24 cellular contexts compared by ENCODE assay signal in the genomic region with DNA sequence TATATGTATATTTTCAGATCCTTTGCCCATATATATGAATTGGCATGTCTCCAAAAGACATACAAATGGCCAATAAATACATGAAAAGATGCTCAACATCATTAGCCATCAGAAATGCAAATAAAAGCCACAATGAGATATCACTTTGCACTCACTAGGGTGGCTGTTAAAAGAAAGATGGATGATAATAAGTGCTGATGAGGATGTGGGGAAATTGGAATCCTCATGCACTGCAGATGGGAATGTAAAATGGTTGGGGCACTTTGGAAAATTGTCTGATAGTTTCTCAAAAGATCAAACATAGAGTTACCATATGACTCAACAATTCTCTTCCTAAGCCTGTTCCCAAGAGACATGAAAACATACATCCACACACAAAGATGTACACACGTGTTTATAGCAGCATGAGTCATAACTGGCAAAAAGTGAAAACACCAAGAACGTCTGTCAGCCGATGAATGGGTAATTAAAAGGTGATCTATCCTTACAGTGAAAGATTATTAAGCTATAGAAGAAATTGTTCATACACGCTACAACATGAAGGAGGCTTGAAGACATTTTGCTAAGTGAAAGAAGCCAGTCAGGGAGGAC. TPM values are rescaled to one million over a fixed set of nuclear protein-coding genes. Genes with fewer than 3 reads are reported as not detected.
"Had no signal": no experiment of that assay in that cellular context is flagged by ENCODE, and none has a peak within 500 bp of the region (broad histone marks: within the 10 kb centered on the region; RNA-seq: fewer than 3 reads in every experiment).

No MANE protein-coding gene starts in this region.

- H3K36me3 ChIP-seq: esophagus muscularis mucosa, heart right ventricle, neutrophil, ovary, prostate gland, thoracic aorta, vagina had no signal

- ATAC-seq: activated CD8-positive, alpha-beta T cell treated with anti-CD3 and anti-CD28 coated beads, Interleukin-2, amount 10 ng/mL, durations not matched to agents 7 days and 5 days; activated naive CD8-positive, alpha-beta T cell treated with anti-CD3 and anti-CD28 coated beads, Interleukin-2, amount 50 U/mL, for 24 hours; body of pancreas; heart right ventricle; left colon had no signal

- H3K4me1 ChIP-seq: body of pancreas, heart right ventricle, prostate gland, vagina had no signal

- H3K9me3 ChIP-seq: body of pancreas, esophagus muscularis mucosa, neutrophil, ovary, prostate gland, thoracic aorta, vagina had no signal

- H3K27ac ChIP-seq: body of pancreas, esophagus muscularis mucosa, heart right ventricle, neutrophil, ovary, prostate gland, thoracic aorta, vagina, VCaP had no signal

- DNase-seq: activated CD4-positive, alpha-beta T cell treated with anti-CD3 and anti-CD28 coated beads, Interleukin-2, amount 10 ng/mL, durations not matched to agents 7 days and 5 days; activated CD4-positive, CD25-positive, alpha-beta regulatory T cell treated with anti-CD3 and anti-CD28 coated beads, Interleukin-2, amount 50 U/mL, for 72 hours; activated CD8-positive, alpha-beta T cell treated with anti-CD3 and anti-CD28 coated beads, Interleukin-2, amount 10 ng/mL, durations not matched to agents 7 days and 5 days; activated gamma-delta T cell; activated naive CD4-positive, alpha-beta T cell treated with anti-CD3 and anti-CD28 coated beads, Interleukin-2, amount 50 U/mL, for 16 hours; activated naive CD8-positive, alpha-beta T cell treated with anti-CD3 and anti-CD28 coated beads, Interleukin-2, amount 50 U/mL, for 24 hours; body of pancreas; central memory CD4-positive, alpha-beta T cell; dermis blood vessel endothelial cell; effector CD8-positive, alpha-beta T cell; heart right ventricle; left colon; ovary; stimulated activated CD4-positive, alpha-beta T cell treated with anti-CD3 and anti-CD28 coated beads, Interleukin-4, amount 100 ng/mL, for 24 hours; stimulated activated naive CD4-positive, alpha-beta T cell treated with Interleukin-2 at 50 U/mL for 16 hours had no signal

- H3K4me3 ChIP-seq: body of pancreas, esophagus muscularis mucosa, heart right ventricle, ovary, prostate gland, thoracic aorta, vagina had no signal

- H3K27me3 ChIP-seq: body of pancreas, neutrophil, ovary, vagina had no signal

RNA-seq across cellular contexts. Expression of gene NGEF, which starts 19.7 kb away (rescaled TPM):
- total RNA-seq: activated CD4-positive, alpha-beta T cell treated with anti-CD3 and anti-CD28 coated beads, Interleukin-2, amount 10 ng/mL, durations not matched to agents 7 days and 5 days; activated CD8-positive, alpha-beta T cell treated with anti-CD3 and anti-CD28 coated beads, Interleukin-2, amount 10 ng/mL, durations not matched to agents 7 days and 5 days had no signal

RNA-seq across cellular contexts. Expression of gene NEU2, which starts 39.1 kb away (rescaled TPM):
- total RNA-seq: activated CD4-positive, alpha-beta T cell treated with anti-CD3 and anti-CD28 coated beads, Interleukin-2, amount 10 ng/mL, durations not matched to agents 7 days and 5 days; activated CD8-positive, alpha-beta T cell treated with anti-CD3 and anti-CD28 coated beads, Interleukin-2, amount 10 ng/mL, durations not matched to agents 7 days and 5 days; activated T-helper 1 cell treated with anti-CD3 and anti-CD28 coated beads, Interleukin-12 subunit alpha, Interleukin-12 subunit beta, Interleukin-2, Interleukin-4 antibody, amounts not matched to agents 30 ng/mL and 10 ng/mL and 1 ng/mL, durations not matched to agents 14 hours and 24 hours and 36 hours; body of pancreas; dermis blood vessel endothelial cell; esophagus muscularis mucosa; heart right ventricle; left colon; mononuclear cell; myocyte; ovary; prostate gland; thoracic aorta; vagina had no signal
- polyA plus RNA-seq: heart right ventricle, ovary had no signal
